ENCODE assay signal across 4 cellular contexts in the genomic region with DNA sequence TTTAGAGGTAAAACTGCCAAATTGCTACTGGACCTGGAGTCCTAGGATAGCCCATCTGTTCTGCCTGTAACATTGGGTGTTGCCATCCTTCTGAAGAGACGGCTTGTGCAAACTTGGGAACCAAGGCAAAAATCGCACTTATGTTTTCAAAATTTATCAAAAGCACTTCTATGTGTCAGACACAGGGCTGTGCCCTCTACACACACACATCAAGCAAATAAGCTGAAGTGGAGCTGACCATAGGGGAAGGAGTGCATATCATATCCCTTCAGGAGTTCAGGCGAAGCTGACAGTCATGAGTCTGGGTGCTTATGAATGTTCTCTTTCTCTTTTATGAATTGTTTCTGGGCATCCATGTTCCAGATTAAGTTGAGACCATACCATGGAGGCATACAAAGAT.
"Had no signal": no experiment of that assay in that cellular context is flagged by ENCODE, and none has a peak within 500 bp of the region (broad histone marks: within the 10 kb centered on the region; RNA-seq: fewer than 3 reads in every experiment).

No MANE protein-coding gene starts in this region.

- DNase-seq: H9, HCEC 1CT, IMR-90 had no signal

- ATAC-seq: GM23338 had no signal

- H3K4me3 ChIP-seq: GM23338 had no signal
